Comparison of ENCODE assay signal across 19 cellular contexts in genomic region chr3:15174953-15175352, GRCh38.
"Had no signal": no experiment of that assay in that cellular context is flagged by ENCODE, and none has a peak within 500 bp of the region (broad histone marks: within the 10 kb centered on the region; RNA-seq: fewer than 3 reads in every experiment).

No MANE protein-coding gene starts in this region.

- H3K36me3 Mint-ChIP-seq: stimulated activated effector memory CD8-positive, alpha-beta T cell treated with anti-CD3 and anti-CD28 coated beads, Interleukin-12 subunit alpha, Interleukin-12 subunit beta, amount 100 ng/mL, for 72 hours had no signal

- ATAC-seq: esophagus mucosa; left lung; psoas muscle; stimulated activated effector memory CD8-positive, alpha-beta T cell treated with anti-CD3 and anti-CD28 coated beads, Interleukin-12 subunit alpha, Interleukin-12 subunit beta, amount 100 ng/mL, for 72 hours; stimulated activated naive CD8-positive, alpha-beta T cell treated with anti-CD3 and anti-CD28 coated beads, Interleukin-15, Interleukin-2, amounts not matched to agents 100 U/mL and 50 U/mL, for 24 hours had no signal

- H3K27me3 ChIP-seq: transverse colon had no signal

- H3K4me1 ChIP-seq: left lung, parathyroid adenoma, psoas muscle had no signal

- H2AFZ ChIP-seq: parathyroid adenoma had no signal

- H3K27ac Mint-ChIP-seq: naive B cell; nephron; stimulated activated effector memory CD8-positive, alpha-beta T cell treated with anti-CD3 and anti-CD28 coated beads, Interleukin-12 subunit alpha, Interleukin-12 subunit beta, amount 100 ng/mL, for 72 hours had no signal

- H3K27ac ChIP-seq: left lung, parathyroid adenoma, psoas muscle, transverse colon had no signal

- DNase-seq: cortex of kidney; effector memory CD4-positive, alpha-beta T cell; islet precursor cell; left lung; mesendoderm; naive B cell; psoas muscle; retina; small intestine; stimulated activated CD4-positive, alpha-beta T cell treated with anti-CD3 and anti-CD28 coated beads, Interleukin-2, amount 100 ng/mL, for 48 hours; stimulated activated naive CD8-positive, alpha-beta T cell treated with anti-CD3 and anti-CD28 coated beads, Interleukin-15, Interleukin-2, amounts not matched to agents 100 U/mL and 50 U/mL, for 24 hours; transverse colon had no signal

- H3K4me3 Mint-ChIP-seq: central memory CD8-positive, alpha-beta T cell; naive B cell; nephron; stimulated activated effector memory CD8-positive, alpha-beta T cell treated with anti-CD3 and anti-CD28 coated beads, Interleukin-12 subunit alpha, Interleukin-12 subunit beta, amount 100 ng/mL, for 72 hours had no signal

- H3K4me3 ChIP-seq: left lung, psoas muscle, transverse colon had no signal

- H3K9me3 ChIP-seq: left lung, psoas muscle, transverse colon had no signal

- H3K9ac ChIP-seq: parathyroid adenoma had no signal

- H3K9me3 Mint-ChIP-seq: central memory CD8-positive, alpha-beta T cell; stimulated activated effector memory CD8-positive, alpha-beta T cell treated with anti-CD3 and anti-CD28 coated beads, Interleukin-12 subunit alpha, Interleukin-12 subunit beta, amount 100 ng/mL, for 72 hours had no signal

- H3K36me3 ChIP-seq: left lung, transverse colon had no signal

- H3K79me2 ChIP-seq: parathyroid adenoma had no signal

- FAIRE-seq: endometrium, frontal cortex, small intestine had no signal

- H3K4me1 Mint-ChIP-seq: central memory CD8-positive, alpha-beta T cell; stimulated activated effector memory CD8-positive, alpha-beta T cell treated with anti-CD3 and anti-CD28 coated beads, Interleukin-12 subunit alpha, Interleukin-12 subunit beta, amount 100 ng/mL, for 72 hours had no signal
